2 cellular contexts compared by ENCODE assay signal in the genomic region with DNA sequence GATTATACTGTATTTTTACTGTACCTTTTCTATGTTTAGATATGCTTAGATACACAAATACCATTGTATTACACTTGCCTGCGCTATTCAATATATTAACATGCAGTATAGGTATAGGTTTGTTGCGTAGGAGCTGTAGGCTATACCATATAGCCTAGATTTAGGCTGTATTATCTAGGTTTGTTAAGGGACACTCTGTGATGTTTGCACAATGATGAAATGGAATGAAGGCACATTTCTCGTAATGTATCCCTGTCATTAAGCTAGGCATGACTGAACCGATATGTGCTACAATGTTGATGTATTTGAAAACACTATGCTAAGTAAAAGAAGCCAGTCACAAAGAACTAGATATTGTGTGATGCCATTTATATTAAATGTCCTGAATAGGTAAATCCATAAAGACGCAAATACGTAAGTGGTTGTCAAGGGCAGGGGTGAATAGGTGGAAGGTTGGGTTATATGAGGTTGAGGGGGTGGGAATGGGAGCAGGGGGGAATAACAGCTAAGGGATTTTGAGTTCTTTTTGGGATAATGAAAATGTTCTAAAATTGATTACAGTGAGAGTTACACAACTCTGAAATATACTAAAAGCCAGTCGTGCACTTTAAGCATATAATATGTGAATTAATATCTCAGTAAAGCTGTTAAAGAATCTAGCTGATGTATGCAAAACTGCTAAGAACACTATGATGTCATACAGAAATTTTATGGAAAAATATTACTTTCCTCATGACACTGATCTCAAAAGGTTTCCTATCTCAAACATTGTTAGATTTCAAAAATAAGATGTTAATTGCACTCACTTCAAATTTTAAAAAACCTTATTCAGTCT.
TF ChIP-seq lines count a peak whose summit lies in the region.

No MANE protein-coding gene starts in this region.

TF ChIP-seq in A549, 52 proteins besides CTCF, POLR2A, EP300 and RAD21 (continued from another document):
- TF ChIP-seq RNF2 (IDR thresholded peaks at IDR 0.05; ENCODE audit: borderline replicate concordance, low read depth) (no peak), FOSL2 (IDR thresholded peaks at IDR 0.05) (no peak), FOSL2 (CRISPR knock-in tag; IDR thresholded peaks at IDR 0.05) (no peak), GATA3 (IDR thresholded peaks at IDR 0.05; ENCODE audit: borderline replicate concordance) (no peak)
- TF ChIP-seq, protein P1, sequence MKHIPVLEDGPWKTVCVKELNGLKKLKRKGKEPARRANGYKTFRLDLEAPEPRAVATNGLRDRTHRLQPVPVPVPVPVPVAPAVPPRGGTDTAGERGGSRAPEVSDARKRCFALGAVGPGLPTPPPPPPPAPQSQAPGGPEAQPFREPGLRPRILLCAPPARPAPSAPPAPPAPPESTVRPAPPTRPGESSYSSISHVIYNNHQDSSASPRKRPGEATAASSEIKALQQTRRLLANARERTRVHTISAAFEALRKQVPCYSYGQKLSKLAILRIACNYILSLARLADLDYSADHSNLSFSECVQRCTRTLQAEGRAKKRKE (CRISPR knock-in tag; IDR thresholded peaks at IDR 0.05; ENCODE audit: low read depth), result no peak

TF ChIP-seq in GM23338, 12 proteins besides CTCF, POLR2A, EP300 and RAD21 (continued from another document):
- TF ChIP-seq CREB1 (CRISPR knock-in tag; IDR thresholded peaks at IDR 0.05; ENCODE audit: low read depth) (no peak), STAT1 (IDR thresholded peaks at IDR 0.05; ENCODE audit: unreplicated experiment) (no peak), POLR2AphosphoS5 (IDR thresholded peaks at IDR 0.05; ENCODE audit: low read depth) (no peak), JUNB (IDR thresholded peaks at IDR 0.05; ENCODE audit: unreplicated experiment) (no peak), NANOG (IDR thresholded peaks at IDR 0.05; ENCODE audit: borderline replicate concordance) (no peak)
- TF ChIP-seq, protein P2, sequence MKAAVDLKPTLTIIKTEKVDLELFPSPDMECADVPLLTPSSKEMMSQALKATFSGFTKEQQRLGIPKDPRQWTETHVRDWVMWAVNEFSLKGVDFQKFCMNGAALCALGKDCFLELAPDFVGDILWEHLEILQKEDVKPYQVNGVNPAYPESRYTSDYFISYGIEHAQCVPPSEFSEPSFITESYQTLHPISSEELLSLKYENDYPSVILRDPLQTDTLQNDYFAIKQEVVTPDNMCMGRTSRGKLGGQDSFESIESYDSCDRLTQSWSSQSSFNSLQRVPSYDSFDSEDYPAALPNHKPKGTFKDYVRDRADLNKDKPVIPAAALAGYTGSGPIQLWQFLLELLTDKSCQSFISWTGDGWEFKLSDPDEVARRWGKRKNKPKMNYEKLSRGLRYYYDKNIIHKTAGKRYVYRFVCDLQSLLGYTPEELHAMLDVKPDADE (IDR thresholded peaks at IDR 0.05), result no peak
- TF ChIP-seq, protein P3, sequence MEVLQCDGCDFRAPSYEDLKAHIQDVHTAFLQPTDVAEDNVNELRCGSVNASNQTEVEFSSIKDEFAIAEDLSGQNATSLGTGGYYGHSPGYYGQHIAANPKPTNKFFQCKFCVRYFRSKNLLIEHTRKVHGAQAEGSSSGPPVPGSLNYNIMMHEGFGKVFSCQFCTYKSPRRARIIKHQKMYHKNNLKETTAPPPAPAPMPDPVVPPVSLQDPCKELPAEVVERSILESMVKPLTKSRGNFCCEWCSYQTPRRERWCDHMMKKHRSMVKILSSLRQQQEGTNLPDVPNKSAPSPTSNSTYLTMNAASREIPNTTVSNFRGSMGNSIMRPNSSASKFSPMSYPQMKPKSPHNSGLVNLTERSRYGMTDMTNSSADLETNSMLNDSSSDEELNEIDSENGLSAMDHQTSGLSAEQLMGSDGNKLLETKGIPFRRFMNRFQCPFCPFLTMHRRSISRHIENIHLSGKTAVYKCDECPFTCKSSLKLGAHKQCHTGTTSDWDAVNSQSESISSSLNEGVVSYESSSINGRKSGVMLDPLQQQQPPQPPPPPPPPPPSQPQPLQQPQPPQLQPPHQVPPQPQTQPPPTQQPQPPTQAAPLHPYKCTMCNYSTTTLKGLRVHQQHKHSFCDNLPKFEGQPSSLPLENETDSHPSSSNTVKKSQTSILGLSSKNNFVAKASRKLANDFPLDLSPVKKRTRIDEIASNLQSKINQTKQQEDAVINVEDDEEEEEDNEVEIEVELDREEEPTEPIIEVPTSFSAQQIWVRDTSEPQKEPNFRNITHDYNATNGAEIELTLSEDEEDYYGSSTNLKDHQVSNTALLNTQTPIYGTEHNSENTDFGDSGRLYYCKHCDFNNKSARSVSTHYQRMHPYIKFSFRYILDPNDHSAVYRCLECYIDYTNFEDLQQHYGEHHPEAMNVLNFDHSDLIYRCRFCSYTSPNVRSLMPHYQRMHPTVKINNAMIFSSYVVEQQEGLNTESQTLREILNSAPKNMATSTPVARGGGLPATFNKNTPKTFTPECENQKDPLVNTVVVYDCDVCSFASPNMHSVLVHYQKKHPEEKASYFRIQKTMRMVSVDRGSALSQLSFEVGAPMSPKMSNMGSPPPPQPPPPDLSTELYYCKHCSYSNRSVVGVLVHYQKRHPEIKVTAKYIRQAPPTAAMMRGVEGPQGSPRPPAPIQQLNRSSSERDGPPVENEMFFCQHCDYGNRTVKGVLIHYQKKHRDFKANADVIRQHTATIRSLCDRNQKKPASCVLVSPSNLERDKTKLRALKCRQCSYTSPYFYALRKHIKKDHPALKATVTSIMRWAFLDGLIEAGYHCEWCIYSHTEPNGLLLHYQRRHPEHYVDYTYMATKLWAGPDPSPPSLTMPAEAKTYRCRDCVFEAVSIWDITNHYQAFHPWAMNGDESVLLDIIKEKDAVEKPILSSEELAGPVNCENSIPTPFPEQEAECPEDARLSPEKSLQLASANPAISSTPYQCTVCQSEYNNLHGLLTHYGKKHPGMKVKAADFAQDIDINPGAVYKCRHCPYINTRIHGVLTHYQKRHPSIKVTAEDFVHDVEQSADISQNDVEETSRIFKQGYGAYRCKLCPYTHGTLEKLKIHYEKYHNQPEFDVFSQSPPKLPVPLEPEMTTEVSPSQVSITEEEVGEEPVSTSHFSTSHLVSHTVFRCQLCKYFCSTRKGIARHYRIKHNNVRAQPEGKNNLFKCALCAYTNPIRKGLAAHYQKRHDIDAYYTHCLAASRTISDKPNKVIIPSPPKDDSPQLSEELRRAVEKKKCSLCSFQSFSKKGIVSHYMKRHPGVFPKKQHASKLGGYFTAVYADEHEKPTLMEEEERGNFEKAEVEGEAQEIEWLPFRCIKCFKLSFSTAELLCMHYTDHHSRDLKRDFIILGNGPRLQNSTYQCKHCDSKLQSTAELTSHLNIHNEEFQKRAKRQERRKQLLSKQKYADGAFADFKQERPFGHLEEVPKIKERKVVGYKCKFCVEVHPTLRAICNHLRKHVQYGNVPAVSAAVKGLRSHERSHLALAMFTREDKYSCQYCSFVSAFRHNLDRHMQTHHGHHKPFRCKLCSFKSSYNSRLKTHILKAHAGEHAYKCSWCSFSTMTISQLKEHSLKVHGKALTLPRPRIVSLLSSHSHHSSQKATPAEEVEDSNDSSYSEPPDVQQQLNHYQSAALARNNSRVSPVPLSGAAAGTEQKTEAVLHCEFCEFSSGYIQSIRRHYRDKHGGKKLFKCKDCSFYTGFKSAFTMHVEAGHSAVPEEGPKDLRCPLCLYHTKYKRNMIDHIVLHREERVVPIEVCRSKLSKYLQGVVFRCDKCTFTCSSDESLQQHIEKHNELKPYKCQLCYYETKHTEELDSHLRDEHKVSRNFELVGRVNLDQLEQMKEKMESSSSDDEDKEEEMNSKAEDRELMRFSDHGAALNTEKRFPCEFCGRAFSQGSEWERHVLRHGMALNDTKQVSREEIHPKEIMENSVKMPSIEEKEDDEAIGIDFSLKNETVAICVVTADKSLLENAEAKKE (CRISPR knock-in tag; IDR thresholded peaks at IDR 0.05), result no peak
- TF ChIP-seq, protein P4, sequence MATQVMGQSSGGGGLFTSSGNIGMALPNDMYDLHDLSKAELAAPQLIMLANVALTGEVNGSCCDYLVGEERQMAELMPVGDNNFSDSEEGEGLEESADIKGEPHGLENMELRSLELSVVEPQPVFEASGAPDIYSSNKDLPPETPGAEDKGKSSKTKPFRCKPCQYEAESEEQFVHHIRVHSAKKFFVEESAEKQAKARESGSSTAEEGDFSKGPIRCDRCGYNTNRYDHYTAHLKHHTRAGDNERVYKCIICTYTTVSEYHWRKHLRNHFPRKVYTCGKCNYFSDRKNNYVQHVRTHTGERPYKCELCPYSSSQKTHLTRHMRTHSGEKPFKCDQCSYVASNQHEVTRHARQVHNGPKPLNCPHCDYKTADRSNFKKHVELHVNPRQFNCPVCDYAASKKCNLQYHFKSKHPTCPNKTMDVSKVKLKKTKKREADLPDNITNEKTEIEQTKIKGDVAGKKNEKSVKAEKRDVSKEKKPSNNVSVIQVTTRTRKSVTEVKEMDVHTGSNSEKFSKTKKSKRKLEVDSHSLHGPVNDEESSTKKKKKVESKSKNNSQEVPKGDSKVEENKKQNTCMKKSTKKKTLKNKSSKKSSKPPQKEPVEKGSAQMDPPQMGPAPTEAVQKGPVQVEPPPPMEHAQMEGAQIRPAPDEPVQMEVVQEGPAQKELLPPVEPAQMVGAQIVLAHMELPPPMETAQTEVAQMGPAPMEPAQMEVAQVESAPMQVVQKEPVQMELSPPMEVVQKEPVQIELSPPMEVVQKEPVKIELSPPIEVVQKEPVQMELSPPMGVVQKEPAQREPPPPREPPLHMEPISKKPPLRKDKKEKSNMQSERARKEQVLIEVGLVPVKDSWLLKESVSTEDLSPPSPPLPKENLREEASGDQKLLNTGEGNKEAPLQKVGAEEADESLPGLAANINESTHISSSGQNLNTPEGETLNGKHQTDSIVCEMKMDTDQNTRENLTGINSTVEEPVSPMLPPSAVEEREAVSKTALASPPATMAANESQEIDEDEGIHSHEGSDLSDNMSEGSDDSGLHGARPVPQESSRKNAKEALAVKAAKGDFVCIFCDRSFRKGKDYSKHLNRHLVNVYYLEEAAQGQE (IDR thresholded peaks at IDR 0.05; ENCODE audit: unreplicated experiment), result no peak
